In the genomic region with DNA sequence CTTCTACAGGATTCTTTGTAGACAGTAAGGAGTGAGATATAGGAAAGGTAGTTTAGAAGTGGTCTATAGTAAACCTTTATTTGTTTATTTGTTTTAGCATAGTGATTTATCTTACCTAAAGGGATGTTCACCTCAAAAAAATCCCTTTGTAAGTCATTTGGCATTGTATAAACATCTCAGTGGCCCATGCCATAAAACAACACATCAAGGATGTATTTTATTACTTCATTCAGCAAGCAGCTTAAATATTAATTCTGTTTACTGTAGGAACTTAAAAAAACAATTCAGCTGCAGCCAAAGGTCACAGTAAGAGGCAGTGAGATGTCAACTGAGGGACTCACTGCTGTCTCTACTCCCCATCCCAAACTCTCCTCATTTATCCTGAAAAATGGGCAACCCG, we compare ENCODE assay signal across 24 cellular contexts.
"Had no signal": no experiment of that assay in that cellular context is flagged by ENCODE, and none has a peak within 500 bp of the region (broad histone marks: within the 10 kb centered on the region; RNA-seq: fewer than 3 reads in every experiment).

No MANE protein-coding gene starts in this region.

- H3K27me3 ChIP-seq: neural progenitor cell, ovary, right lobe of liver, sigmoid colon, stomach, thyroid gland, tibial nerve, upper lobe of right lung, uterus had no signal

- H2AFZ ChIP-seq: neural progenitor cell, parathyroid adenoma had no signal

- H3K27ac ChIP-seq: neural progenitor cell, ovary, parathyroid adenoma, psoas muscle, right lobe of liver, sigmoid colon, stomach, thoracic aorta, thyroid gland, tibial nerve, upper lobe of right lung, uterus had no signal

- DNase-seq: natural killer cell; occipital lobe; ovary; posterior cingulate gyrus; psoas muscle; right cardiac atrium; right lobe of liver; sigmoid colon; small intestine; stimulated activated CD4-positive, alpha-beta T cell treated with anti-CD3 and anti-CD28 coated beads, Interleukin-15, amount 100 ng/mL, for 24 hours; stimulated activated CD4-positive, alpha-beta T cell treated with anti-CD3 and anti-CD28 coated beads, Interleukin-2, amount 100 ng/mL, for 24 hours; stimulated activated CD4-positive, alpha-beta T cell treated with anti-CD3 and anti-CD28 coated beads, Interleukin-2, amount 100 ng/mL, for 48 hours; stimulated activated CD4-positive, alpha-beta T cell treated with anti-CD3 and anti-CD28 coated beads, Interleukin-4, amount 100 ng/mL, for 24 hours; stimulated activated naive B cell treated with anti-CD40 and anti-IgM and Interleukin-4, amounts not matched to agents 10 μg/mL and 1 μg/mL and 100 μg/mL, for 72 hours; stimulated activated naive CD4-positive, alpha-beta T cell treated with Interleukin-2 at 50 U/mL for 16 hours; stomach; thyroid gland; upper lobe of right lung; uterus had no signal

- H3K4me3 ChIP-seq: neural progenitor cell, ovary, psoas muscle, right lobe of liver, sigmoid colon, stomach, thoracic aorta, thyroid gland, tibial nerve, upper lobe of right lung, uterus had no signal

- H3K4me2 ChIP-seq: neural progenitor cell had no signal

- H3K9ac ChIP-seq: neural progenitor cell, parathyroid adenoma had no signal

- H3K9me3 ChIP-seq: ovary, psoas muscle, right lobe of liver, sigmoid colon, stomach, thoracic aorta, thyroid gland, tibial nerve, upper lobe of right lung, uterus had no signal

- H3K4me1 ChIP-seq: parathyroid adenoma, psoas muscle, right lobe of liver, sigmoid colon, stomach, thyroid gland, tibial nerve, upper lobe of right lung, uterus had no signal

- ATAC-seq: natural killer cell; psoas muscle; right cardiac atrium; right lobe of liver; stimulated activated effector memory CD8-positive, alpha-beta T cell treated with anti-CD3 and anti-CD28 coated beads, Interleukin-12 subunit alpha, Interleukin-12 subunit beta, amount 100 ng/mL, for 72 hours; stimulated activated naive B cell treated with anti-CD40 and anti-IgM and Interleukin-4, amounts not matched to agents 10 μg/mL and 1 μg/mL and 100 μg/mL, for 72 hours; upper lobe of right lung had no signal

- H3K36me3 ChIP-seq: neural progenitor cell, ovary, right lobe of liver, sigmoid colon, stomach, thoracic aorta, thyroid gland, tibial nerve, upper lobe of right lung, uterus had no signal

- H3K79me2 ChIP-seq: parathyroid adenoma had no signal
